17 cellular contexts compared by ENCODE assay signal in the genomic region with DNA sequence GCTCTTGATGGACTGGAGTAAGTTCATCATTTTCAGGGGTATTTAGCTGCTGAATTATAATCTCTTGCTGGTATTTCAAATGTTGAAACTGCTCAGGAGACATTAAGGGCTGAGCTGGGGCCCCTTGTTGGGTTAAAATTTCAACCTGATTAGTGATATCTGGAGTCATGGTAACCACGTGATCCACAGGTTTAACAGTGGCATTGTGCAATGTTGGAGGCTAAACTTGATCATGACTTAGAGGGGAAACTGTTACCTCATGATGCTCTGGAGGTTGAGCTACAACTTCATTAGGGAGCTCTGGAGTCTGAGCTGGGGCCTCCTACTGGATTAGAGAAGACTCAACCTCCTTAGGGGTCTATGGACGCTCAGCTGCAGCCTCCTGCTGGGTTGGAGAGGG. TPM values are rescaled to one million over a fixed set of nuclear protein-coding genes. Genes with fewer than 3 reads are reported as not detected.
DNase-seq lines count a peak whose midpoint lies in the region; ATAC-seq, FAIRE-seq and TF ChIP-seq lines count a peak whose summit lies in the region.
"Had no signal": no experiment of that assay in that cellular context is flagged by ENCODE, and none has a peak within 500 bp of the region (broad histone marks: within the 10 kb centered on the region; RNA-seq: fewer than 3 reads in every experiment).

No MANE protein-coding gene starts in this region.

- H3K9me2 ChIP-seq in hepatocyte (replicated peaks; ENCODE audit: insufficient read depth), result no peaks in the 10 kb centered on the region

- intact Hi-C loops in activated T-helper 2 cell treated with anti-CD3 and anti-CD28 coated beads, Interferon-gamma antibody, Interleukin-2, Interleukin-4, amounts not matched to agents 10 μg/mL and 5 μg/mL and 100 μg/mL, durations not matched to agents 14 hours and 24 hours and 36 hours (cut with micrococcal nuclease), result no loop called here

- peak; percentile 47 for ATAC-seq in activated CD8-positive, alpha-beta memory T cell treated with anti-CD3 and anti-CD28 coated beads, Interleukin-2, amount 10 ng/mL, durations not matched to agents 7 days and 5 days
- ATAC-seq in A549, result no peak
- ATAC-seq in esophagus mucosa, result no peak
- ATAC-seq: GM23338 had no signal

- TF ChIP-seq EP300 in A549 (IDR thresholded peaks at IDR 0.05), result no peak
- no peak for TF ChIP-seq EP300 in Ishikawa (IDR thresholded peaks at IDR 0.05; ENCODE audit: borderline replicate concordance)

- no peak overlapping the region for H3K27ac ChIP-seq in A549
- H3K27ac ChIP-seq in hepatocyte, result no peak overlapping the region
- H3K27ac ChIP-seq: BLaER1 treated with 17β-estradiol and CSF1 and Interleukin-3, amounts not matched to agents 10 nM and 100 nM had no signal

- H3K27me3 ChIP-seq in hepatocyte, result peaks cover 3% of the 10 kb centered on the region

- H3K4me1 ChIP-seq in A549 (no peaks in the 10 kb centered on the region), hepatocyte (ENCODE audit: insufficient read depth) (peaks cover 24% of the 10 kb centered on the region)

- peaks cover 27% of the 10 kb centered on the region for H3K4me1 Mint-ChIP-seq in activated CD8-positive, alpha-beta memory T cell treated with anti-CD3 and anti-CD28 coated beads, Interleukin-2, amount 10 ng/mL, durations not matched to agents 7 days and 5 days
- H3K4me1 Mint-ChIP-seq in activated T-helper 2 cell treated with anti-CD3 and anti-CD28 coated beads, Interferon-gamma antibody, Interleukin-2, Interleukin-4, amounts not matched to agents 10 μg/mL and 5 μg/mL and 100 μg/mL, durations not matched to agents 14 hours and 24 hours and 36 hours (ENCODE audit: low read depth), result peaks cover 27% of the 10 kb centered on the region

- H3K27ac Mint-ChIP-seq in activated CD8-positive, alpha-beta memory T cell treated with anti-CD3 and anti-CD28 coated beads, Interleukin-2, amount 10 ng/mL, durations not matched to agents 7 days and 5 days, result no peak overlapping the region
- H3K27ac Mint-ChIP-seq in activated T-helper 2 cell treated with anti-CD3 and anti-CD28 coated beads, Interferon-gamma antibody, Interleukin-2, Interleukin-4, amounts not matched to agents 10 μg/mL and 5 μg/mL and 100 μg/mL, durations not matched to agents 14 hours and 24 hours and 36 hours, result no peak overlapping the region
- H3K27ac Mint-ChIP-seq: GM23338 had no signal

- H3K4me2 ChIP-seq in A549, result no peak overlapping the region
- H3K4me2 ChIP-seq in hepatocyte, result peak overlapping the region; percentile 44
- H3K4me2 ChIP-seq: BLaER1 treated with 17β-estradiol and CSF1 and Interleukin-3, amounts not matched to agents 10 nM and 100 nM; GM23338 had no signal

- POLR2A ChIA-PET in A549 (lab: Yijun Ruan, JAX), result no interaction called here

- no peaks in the 10 kb centered on the region for H3K9me3 Mint-ChIP-seq in activated CD8-positive, alpha-beta memory T cell treated with anti-CD3 and anti-CD28 coated beads, Interleukin-2, amount 10 ng/mL, durations not matched to agents 7 days and 5 days (ENCODE audit: low read depth)
- no peaks in the 10 kb centered on the region for H3K9me3 Mint-ChIP-seq in activated T-helper 2 cell treated with anti-CD3 and anti-CD28 coated beads, Interferon-gamma antibody, Interleukin-2, Interleukin-4, amounts not matched to agents 10 μg/mL and 5 μg/mL and 100 μg/mL, durations not matched to agents 14 hours and 24 hours and 36 hours
- H3K9me3 Mint-ChIP-seq: CD4-positive, CD25-positive, alpha-beta regulatory T cell had no signal

- TF ChIP-seq CTCF in A549 (IDR thresholded peaks at IDR 0.05) (no peak), hepatocyte (IDR thresholded peaks at IDR 0.05; ENCODE audit: poor library complexity) (no peak)

- TF ChIP-seq POLR2A in A549 (IDR thresholded peaks at IDR 0.05; ENCODE audit: low read length), result no peak

- H3K27me3 Mint-ChIP-seq in activated CD8-positive, alpha-beta memory T cell treated with anti-CD3 and anti-CD28 coated beads, Interleukin-2, amount 10 ng/mL, durations not matched to agents 7 days and 5 days, result peaks cover 21% of the 10 kb centered on the region
- H3K27me3 Mint-ChIP-seq in activated T-helper 2 cell treated with anti-CD3 and anti-CD28 coated beads, Interferon-gamma antibody, Interleukin-2, Interleukin-4, amounts not matched to agents 10 μg/mL and 5 μg/mL and 100 μg/mL, durations not matched to agents 14 hours and 24 hours and 36 hours (ENCODE audit: low read depth), result peaks cover 13% of the 10 kb centered on the region

- no peak for FAIRE-seq in A549 (lab: Jason Lieb, UNC)

- no peak overlapping the region for H3K4me3 Mint-ChIP-seq in activated CD8-positive, alpha-beta memory T cell treated with anti-CD3 and anti-CD28 coated beads, Interleukin-2, amount 10 ng/mL, durations not matched to agents 7 days and 5 days
- H3K4me3 Mint-ChIP-seq in activated T-helper 2 cell treated with anti-CD3 and anti-CD28 coated beads, Interferon-gamma antibody, Interleukin-2, Interleukin-4, amounts not matched to agents 10 μg/mL and 5 μg/mL and 100 μg/mL, durations not matched to agents 14 hours and 24 hours and 36 hours (ENCODE audit: low read depth), result no peak overlapping the region
- H3K4me3 Mint-ChIP-seq: GM23338 had no signal

- H3K79me2 ChIP-seq in hepatocyte, result no peaks in the 10 kb centered on the region

- H3K9me3 ChIP-seq in A549, result no peaks in the 10 kb centered on the region
- no peaks in the 10 kb centered on the region for H3K9me3 ChIP-seq in hepatocyte (ENCODE audit: low read depth)

- 14% methylated on average over 2 of the region's 2 CpGs for WGBS in A549 (ENCODE audit: missing lambda C conversion rate)
- WGBS in hepatocyte (ENCODE audit: low lambda C conversion rate, missing lambda C conversion rate), result 45% methylated on average over 2 of the region's 2 CpGs

- DNase-seq in activated CD8-positive, alpha-beta memory T cell treated with anti-CD3 and anti-CD28 coated beads, Interleukin-2, amount 10 ng/mL, durations not matched to agents 7 days and 5 days, result no peak
- DNase-seq in activated CD8-positive, alpha-beta memory T cell treated with anti-CD3 and anti-CD28 coated beads, Interleukin-2, amount 50 U/mL, for 4 hours, result no peak
- DNase-seq in A549 (ENCODE audit: low read depth in 1 of 2, low spot score in 1 of 2) (no peak), hepatocyte (ENCODE audit: low spot score) (peak; percentile 33), mesenteric fat pad (ENCODE audit: low spot score) (no peak)
- no peak for DNase-seq in activated T-helper 2 cell treated with anti-CD3 and anti-CD28 coated beads, Interferon-gamma antibody, Interleukin-2, Interleukin-4, amounts not matched to agents 10 μg/mL and 5 μg/mL and 100 μg/mL, durations not matched to agents 14 hours and 24 hours and 36 hours (ENCODE audit: low spot score)
- DNase-seq: 8988T; ACHN; CD4-positive, CD25-positive, alpha-beta regulatory T cell; DMS53; GF-D8; H7 had no signal

- no peaks in the 10 kb centered on the region for H3K36me3 ChIP-seq in hepatocyte (replicated peaks; ENCODE audit: insufficient read depth, low read depth)
- H3K36me3 ChIP-seq: BLaER1 treated with 17β-estradiol and CSF1 and Interleukin-3, amounts not matched to agents 10 nM and 100 nM had no signal

- no peaks in the 10 kb centered on the region for H4K20me1 ChIP-seq in hepatocyte (ENCODE audit: insufficient read depth, poor library complexity, severe bottlenecking)
- H4K20me1 ChIP-seq: BLaER1 treated with 17β-estradiol and CSF1 and Interleukin-3, amounts not matched to agents 10 nM and 100 nM had no signal

- H3K4me3 ChIP-seq in A549, result no peak overlapping the region
- H3K4me3 ChIP-seq in hepatocyte, result no peak overlapping the region
- H3K4me3 ChIP-seq: BLaER1 treated with 17β-estradiol and CSF1 and Interleukin-3, amounts not matched to agents 10 nM and 100 nM; GM23338 had no signal

- CTCF ChIA-PET in activated CD8-positive, alpha-beta memory T cell treated with anti-CD3 and anti-CD28 coated beads, Interleukin-2, amount 10 ng/mL, durations not matched to agents 7 days and 5 days (lab: Charles Lee), result interaction anchor here (0.7 to 3.0 kb wide), 7 partner anchors 16 to 78 kb away, joined by 3 to 18 read pairs (median 7); no protein-coding TSS in a partner anchor
- CTCF ChIA-PET in A549 (lab: Yijun Ruan, JAX), result interaction anchor here (0.6 to 9.5 kb wide), 8 partner anchors 9 to 132 kb away, joined by 3 to 94 read pairs (median 26); a partner anchor contains a TSS

- TF ChIP-seq RAD21 in A549 (conservative IDR thresholded peaks at IDR 0.05 in 1 of 2, IDR thresholded peaks at IDR 0.05 in 1 of 2) (no peak), Ishikawa (IDR thresholded peaks at IDR 0.05; ENCODE audit: low read depth) (no peak)

- H2AFZ ChIP-seq in hepatocyte, result no peak overlapping the region
- H2AFZ ChIP-seq: GM23338 had no signal

- H3K36me3 Mint-ChIP-seq in activated CD8-positive, alpha-beta memory T cell treated with anti-CD3 and anti-CD28 coated beads, Interleukin-2, amount 10 ng/mL, durations not matched to agents 7 days and 5 days, result no peaks in the 10 kb centered on the region
- no peaks in the 10 kb centered on the region for H3K36me3 Mint-ChIP-seq in activated T-helper 2 cell treated with anti-CD3 and anti-CD28 coated beads, Interferon-gamma antibody, Interleukin-2, Interleukin-4, amounts not matched to agents 10 μg/mL and 5 μg/mL and 100 μg/mL, durations not matched to agents 14 hours and 24 hours and 36 hours (ENCODE audit: low read depth)
- H3K36me3 Mint-ChIP-seq: CD4-positive, CD25-positive, alpha-beta regulatory T cell had no signal

RNA-seq across cellular contexts. Expression of a gene that starts 17.2 kb away (rescaled TPM):
- under 1 TPM; 0.56 to 0.61 TPM for total RNA-seq in activated CD8-positive, alpha-beta memory T cell treated with anti-CD3 and anti-CD28 coated beads, Interleukin-2, amount 10 ng/mL, durations not matched to agents 7 days and 5 days
- polyA plus RNA-seq in A549 (2011; rRNA removed) (3.8 and 4.1 TPM in 2 replicates), A549 (2017; fragmentation: RNase III; extraction: RNeasy Plus Mini Kit Qiagen cat#74134 plus additional on column Dnase treatment) (3.4 to 4.2 TPM (median 3.7 TPM) in 3 replicates), hepatocyte (1.1 and 1.4 TPM in 2 replicates)
- polyA plus RNA-seq in A549 (2012; cell fraction: cytosol; rRNA removed), result 7.0 and 7.5 TPM in 2 replicates
- 8.6 and 10.5 TPM in 2 replicates for polyA plus RNA-seq in A549 (2012; cell fraction: nucleus; rRNA removed)
- polyA minus RNA-seq in A549 (2011; rRNA and poly(A)+ RNA removed), result 7.3 and 7.4 TPM in 2 replicates
- total RNA-seq in hepatocyte (1.3 and 4.1 TPM in 2 replicates), esophagus mucosa (0.32 TPM), mesenteric fat pad (2.3 TPM)
- total RNA-seq in activated T-helper 2 cell treated with anti-CD3 and anti-CD28 coated beads, Interferon-gamma antibody, Interleukin-2, Interleukin-4, amounts not matched to agents 10 μg/mL and 5 μg/mL and 100 μg/mL, durations not matched to agents 14 hours and 24 hours and 36 hours, result 1.2 and 1.4 TPM in 2 replicates

RNA-seq across cellular contexts. Expression of a gene that starts 17.7 kb away (rescaled TPM):
- not detected for total RNA-seq in activated CD8-positive, alpha-beta memory T cell treated with anti-CD3 and anti-CD28 coated beads, Interleukin-2, amount 10 ng/mL, durations not matched to agents 7 days and 5 days
- polyA plus RNA-seq in A549 (2011; rRNA removed) (not detected in 2 replicates), A549 (2017; fragmentation: RNase III; extraction: RNeasy Plus Mini Kit Qiagen cat#74134 plus additional on column Dnase treatment) (not detected in 3 replicates), hepatocyte (not detected in 2 replicates)
- 0.20 TPM in 1 of 2 replicates, not detected in the other for polyA plus RNA-seq in A549 (2012; cell fraction: cytosol; rRNA removed)
- not detected in 2 replicates for polyA plus RNA-seq in A549 (2012; cell fraction: nucleus; rRNA removed)
- not detected in 2 replicates for polyA minus RNA-seq in A549 (2011; rRNA and poly(A)+ RNA removed)
- total RNA-seq in hepatocyte (not detected in 2 replicates), esophagus mucosa (not detected), mesenteric fat pad (not detected)
- total RNA-seq in activated T-helper 2 cell treated with anti-CD3 and anti-CD28 coated beads, Interferon-gamma antibody, Interleukin-2, Interleukin-4, amounts not matched to agents 10 μg/mL and 5 μg/mL and 100 μg/mL, durations not matched to agents 14 hours and 24 hours and 36 hours, result not detected in 2 replicates
- total RNA-seq: CD4-positive, CD25-positive, alpha-beta regulatory T cell; GM23338; H7; HT1080 had no signal
- polyA plus RNA-seq: CD4-positive, CD25-positive, alpha-beta regulatory T cell had no signal

RNA-seq across cellular contexts. Expression of a gene that starts 29.2 kb away (rescaled TPM):
- not detected for total RNA-seq in activated CD8-positive, alpha-beta memory T cell treated with anti-CD3 and anti-CD28 coated beads, Interleukin-2, amount 10 ng/mL, durations not matched to agents 7 days and 5 days
- polyA plus RNA-seq in A549 (2011; rRNA removed) (not detected in 2 replicates), A549 (2017; fragmentation: RNase III; extraction: RNeasy Plus Mini Kit Qiagen cat#74134 plus additional on column Dnase treatment) (not detected in 3 replicates), hepatocyte (0.28 and 16.9 TPM in 2 replicates)
- polyA plus RNA-seq in A549 (2012; cell fraction: cytosol; rRNA removed), result not detected in 2 replicates
- polyA plus RNA-seq in A549 (2012; cell fraction: nucleus; rRNA removed), result 0.07 TPM in 1 of 2 replicates, not detected in the other
- polyA minus RNA-seq in A549 (2011; rRNA and poly(A)+ RNA removed), result not detected in 2 replicates
- total RNA-seq in hepatocyte (3.2 TPM in 1 of 2 replicates, not detected in the other), esophagus mucosa (not detected), mesenteric fat pad (not detected)
- total RNA-seq in activated T-helper 2 cell treated with anti-CD3 and anti-CD28 coated beads, Interferon-gamma antibody, Interleukin-2, Interleukin-4, amounts not matched to agents 10 μg/mL and 5 μg/mL and 100 μg/mL, durations not matched to agents 14 hours and 24 hours and 36 hours, result 0.18 TPM in 1 of 2 replicates, not detected in the other
- total RNA-seq: CD4-positive, CD25-positive, alpha-beta regulatory T cell; HT1080 had no signal
- polyA plus RNA-seq: CD4-positive, CD25-positive, alpha-beta regulatory T cell had no signal
